Comparison of ENCODE assay signal across 8 cellular contexts in the genomic region with DNA sequence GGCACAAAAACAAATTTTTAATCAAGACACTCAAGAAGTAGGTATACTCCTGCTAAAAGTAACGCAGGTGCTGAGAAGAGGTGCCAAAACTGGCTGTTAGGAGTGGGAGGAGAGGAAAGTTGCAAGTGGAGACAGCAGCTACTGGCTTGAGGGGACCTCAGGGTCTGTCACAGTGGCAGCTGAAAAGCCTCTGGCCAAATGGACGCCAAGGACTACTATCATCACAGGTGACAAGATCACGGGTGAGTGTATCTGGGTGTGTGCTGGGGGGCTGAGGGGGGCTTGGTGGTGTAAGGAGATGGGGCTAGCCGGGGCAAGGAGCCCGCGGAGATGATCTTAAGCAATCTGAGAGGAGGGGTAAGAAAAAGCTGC. TPM values are rescaled to one million over a fixed set of nuclear protein-coding genes. Genes with fewer than 3 reads are reported as not detected.
DNase-seq lines count a peak whose midpoint lies in the region; ATAC-seq and TF ChIP-seq lines count a peak whose summit lies in the region.

No MANE protein-coding gene starts in this region.

- peak overlapping the region; percentile 79 for H3K4me3 ChIP-seq in GM06990 (replicated peaks; ENCODE audit: low read depth, low read length)
- H3K4me3 ChIP-seq in iPS-11a (ENCODE audit: low read depth, low read length): peak overlapping the region; percentile 86

- H3K36me3 Mint-ChIP-seq in activated CD4-positive, alpha-beta memory T cell treated with anti-CD3 and anti-CD28 coated beads, Interleukin-2, amount 10 ng/mL, durations not matched to agents 7 days and 5 days (ENCODE audit: low read depth): peaks cover 26% of the 10 kb centered on the region

- ATAC-seq in HG02870 (IDR thresholded peaks at IDR 0.05; ENCODE audit: unreplicated experiment) (peak; percentile 2), HG02642 (IDR thresholded peaks at IDR 0.05; ENCODE audit: poor library complexity, unreplicated experiment) (no peak)

- POLR2A ChIA-PET in activated CD4-positive, alpha-beta memory T cell treated with anti-CD3 and anti-CD28 coated beads, Interleukin-2, amount 10 ng/mL, durations not matched to agents 7 days and 5 days (lab: Charles Lee): interaction anchor here (0.8 kb wide), 1 partner anchor 9 kb away, joined by 7 read pairs; no protein-coding TSS in a partner anchor

- peaks cover 3% of the 10 kb centered on the region for H3K27me3 Mint-ChIP-seq in activated CD4-positive, alpha-beta memory T cell treated with anti-CD3 and anti-CD28 coated beads, Interleukin-2, amount 10 ng/mL, durations not matched to agents 7 days and 5 days

- CTCF ChIA-PET in activated CD4-positive, alpha-beta memory T cell treated with anti-CD3 and anti-CD28 coated beads, Interleukin-2, amount 10 ng/mL, durations not matched to agents 7 days and 5 days (lab: Charles Lee): interaction anchor here (0.8 kb wide), 1 partner anchor 31 kb away, joined by 3 read pairs; no protein-coding TSS in a partner anchor

- H3K27me3 ChIP-seq in GM06990 (replicated peaks; ENCODE audit: control insufficient read depth, insufficient read depth, low read length): no peaks in the 10 kb centered on the region

- peak overlapping the region; percentile 88 for H3K4me3 Mint-ChIP-seq in activated CD4-positive, alpha-beta memory T cell treated with anti-CD3 and anti-CD28 coated beads, Interleukin-2, amount 10 ng/mL, durations not matched to agents 7 days and 5 days

- peak overlapping the region; percentile 76 for H3K27ac Mint-ChIP-seq in activated CD4-positive, alpha-beta memory T cell treated with anti-CD3 and anti-CD28 coated beads, Interleukin-2, amount 10 ng/mL, durations not matched to agents 7 days and 5 days

- peaks cover 34% of the 10 kb centered on the region for H3K4me1 Mint-ChIP-seq in activated CD4-positive, alpha-beta memory T cell treated with anti-CD3 and anti-CD28 coated beads, Interleukin-2, amount 10 ng/mL, durations not matched to agents 7 days and 5 days

- no peak for TF ChIP-seq CTCF in GM06990 (IDR thresholded peaks at IDR 0.05; ENCODE audit: insufficient read depth, low read length, poor library complexity, severe bottlenecking)

- DNase-seq in GM06990 (ENCODE audit: extremely low read depth, insufficient read length) (no peak), HK-2 (ENCODE audit: unreplicated experiment) (no peak), NCI-H526 treated with DMSO at 0.1 percent for 48 hours (lab: John Stamatoyannopoulos, UW) (no peak)
- DNase-seq in activated CD4-positive, alpha-beta memory T cell treated with anti-CD3 and anti-CD28 coated beads, Interleukin-2, amount 10 ng/mL, durations not matched to agents 7 days and 5 days: no peak
- peak; percentile 29 for DNase-seq in stimulated activated CD8-positive, alpha-beta memory T cell treated with anti-CD3 and anti-CD28 coated beads, Interleukin-4, amount 100 ng/mL, for 48 hours

- H3K9me3 Mint-ChIP-seq in activated CD4-positive, alpha-beta memory T cell treated with anti-CD3 and anti-CD28 coated beads, Interleukin-2, amount 10 ng/mL, durations not matched to agents 7 days and 5 days: no peaks in the 10 kb centered on the region

- peaks cover 3% of the 10 kb centered on the region for H3K36me3 ChIP-seq in GM06990 (ENCODE audit: control insufficient read depth, insufficient read depth, low read length)

RNA-seq across cellular contexts. Expression of a gene that starts 0.7 kb away (rescaled TPM):
- 1 to 10 TPM; 9.2 to 9.9 TPM for total RNA-seq in activated CD4-positive, alpha-beta memory T cell treated with anti-CD3 and anti-CD28 coated beads, Interleukin-2, amount 10 ng/mL, durations not matched to agents 7 days and 5 days

RNA-seq across cellular contexts. Expression of a gene that starts 13.5 kb away (rescaled TPM):
- total RNA-seq in activated CD4-positive, alpha-beta memory T cell treated with anti-CD3 and anti-CD28 coated beads, Interleukin-2, amount 10 ng/mL, durations not matched to agents 7 days and 5 days: not detected
